Comparison of ENCODE assay signal across 8 cellular contexts in genomic region chr6:33204415-33205171, GRCh38. TPM values are rescaled to one million over a fixed set of nuclear protein-coding genes. Genes with fewer than 3 reads are reported as not detected.
DNase-seq lines count a peak whose midpoint lies in the region; ATAC-seq and TF ChIP-seq lines count a peak whose summit lies in the region.

Gene HSD17B8 (plus strand): TSS chr6:33204655. CDS start chr6:33204669, 14 bp downstream.

- H3K36me3 Mint-ChIP-seq in nephron progenitor cell (ENCODE audit: low read depth) = peaks cover 25% of the 10 kb centered on the region

- peak within 1 kb of the TSS; percentile 81 for H3K27ac Mint-ChIP-seq in nephron progenitor cell

- no peaks in the 10 kb centered on the region for H3K27me3 ChIP-seq in Karpas-422 (ENCODE audit: low read length)
- H3K27me3 ChIP-seq in RWPE2 (ENCODE audit: insufficient read depth, poor library complexity, severe bottlenecking) = no peaks in the 10 kb centered on the region

- peak within 1 kb of the TSS; percentile 87 for H3K9ac ChIP-seq in Karpas-422 (ENCODE audit: low read length)

- H3K9me3 ChIP-seq in Karpas-422 (ENCODE audit: low read length) (no peaks in the 10 kb centered on the region), RWPE2 (ENCODE audit: severe bottlenecking) (no peaks in the 10 kb centered on the region)

- DNase-seq in Caki2 (ENCODE audit: low read depth) (peak; percentile 83), Karpas-422 (peak; percentile 93), RWPE2 (ENCODE audit: low spot score) (peak; percentile 94), fibroblast of the aortic adventitia (ENCODE audit: low read depth) (peak; percentile 82), nephron progenitor cell (peak; percentile 97)
- DNase-seq in activated T-helper 9 cell treated with anti-CD3 and anti-CD28 coated beads, Interleukin-2, amount 50 U/mL, for 16 hours (ENCODE audit: low read depth) = peak; percentile 87
- peak; percentile 67 to 88 (median 77) for DNase-seq in stimulated activated naive CD4-positive, alpha-beta T cell (lab: John Stamatoyannopoulos, UW)

- ATAC-seq in GM21526 (IDR thresholded peaks at IDR 0.05; ENCODE audit: low FRiP score, unreplicated experiment) (peak; percentile 42), RWPE2 (ENCODE audit: low read depth) (peak; percentile 72)

- in situ Hi-C loops in Caki2 (cut with HindIII; ENCODE audit: low pct_unique_long_range_greater_than_20kb, low sequenced_read_pairs) = no loop called here

- no peaks in the 10 kb centered on the region for H3K9me3 Mint-ChIP-seq in nephron progenitor cell

- H3K27me3 Mint-ChIP-seq in nephron progenitor cell (ENCODE audit: low read depth, poor library complexity) = peaks cover 22% of the 10 kb centered on the region

- H4K20me1 ChIP-seq in Karpas-422 (ENCODE audit: insufficient read depth, low read depth, low read length) = no peaks in the 10 kb centered on the region

- H3K9me2 ChIP-seq in Karpas-422 (replicated peaks; ENCODE audit: insufficient read depth, low read length) = no peaks in the 10 kb centered on the region

- no peak within 1 kb of the TSS for H2AFZ ChIP-seq in Karpas-422 (ENCODE audit: low read length)

- H3K27ac ChIP-seq in Karpas-422 (ENCODE audit: low read length) = no peak within 1 kb of the TSS; the same call in 1 of the 2 replicates
- peak within 1 kb of the TSS; percentile 87 for H3K27ac ChIP-seq in RWPE2 (ENCODE audit: poor library complexity, severe bottlenecking)

- peaks cover 33% of the 10 kb centered on the region for H3K79me2 ChIP-seq in Karpas-422 (ENCODE audit: low read length)

- peak within 1 kb of the TSS; percentile 68 for H3K4me2 ChIP-seq in Karpas-422 (ENCODE audit: low read depth, low read length, poor library complexity, severe bottlenecking)

- peaks cover 55% of the 10 kb centered on the region for H3K4me1 ChIP-seq in Karpas-422 (ENCODE audit: low read length)
- peaks cover 27% of the 10 kb centered on the region for H3K4me1 ChIP-seq in RWPE2 (ENCODE audit: insufficient read depth, poor library complexity, severe bottlenecking)

- H3K4me3 ChIP-seq in Karpas-422 (ENCODE audit: low read length) (peak within 1 kb of the TSS; percentile 79), RWPE2 (ENCODE audit: severe bottlenecking) (peak within 1 kb of the TSS; percentile 60), fibroblast of the aortic adventitia (ENCODE audit: low read depth, low read length) (peak within 1 kb of the TSS; percentile 73)

- H3K4me3 Mint-ChIP-seq in nephron progenitor cell = peak within 1 kb of the TSS; percentile 90

- H3K36me3 ChIP-seq in Karpas-422 (ENCODE audit: insufficient read depth, low read length) = peaks cover 20% of the 10 kb centered on the region
- H3K36me3 ChIP-seq in RWPE2 (ENCODE audit: low read depth) = peaks cover 40% of the 10 kb centered on the region

- H3K4me1 Mint-ChIP-seq in nephron progenitor cell = peaks cover 72% of the 10 kb centered on the region

- TF ChIP-seq CTCF in RWPE2 (IDR thresholded peaks at IDR 0.05; ENCODE audit: poor library complexity, severe bottlenecking) (no peak), fibroblast of the aortic adventitia (IDR thresholded peaks at IDR 0.05; ENCODE audit: insufficient read depth, low read length) (no peak), nephron progenitor cell (IDR thresholded peaks at IDR 0.05) (no peak)

RNA-seq across cellular contexts. Expression of gene HSD17B8, which starts in this region (rescaled TPM):
- 41.2 and 79.7 TPM in 2 replicates for total RNA-seq in Caki2 (2014; rRNA removed; shearing (Covaris generic); ENCODE audit: low replicate concordance)
- 15.5 and 26.2 TPM in 2 replicates for total RNA-seq in Karpas-422 (2014; rRNA removed; shearing (Covaris generic); ENCODE audit: low replicate concordance)
- 2.6 and 4.2 TPM in 2 replicates for total RNA-seq in fibroblast of the aortic adventitia (ENCODE audit: low replicate concordance)
